In genomic region chr7:84232653-84233052, GRCh38 we compare ENCODE assay signal across 15 cellular contexts. TPM values are rescaled to one million over a fixed set of nuclear protein-coding genes. Genes with fewer than 3 reads are reported as not detected.
A peak's percentile ranks its signal among the peaks of the same experiment; 100 is the strongest.
DNase-seq lines count a peak whose midpoint lies in the region; ATAC-seq, FAIRE-seq and TF ChIP-seq lines count a peak whose summit lies in the region.
"Had no signal": no experiment of that assay in that cellular context is flagged by ENCODE, and none has a peak within 500 bp of the region (broad histone marks: within the 10 kb centered on the region; RNA-seq: fewer than 3 reads in every experiment).

No MANE protein-coding gene starts in this region.

- no peaks in the 10 kb centered on the region for H3K36me3 Mint-ChIP-seq in GM23338 (ENCODE audit: low read depth)
- no peaks in the 10 kb centered on the region for H3K36me3 Mint-ChIP-seq in astrocyte (ENCODE audit: low read depth, unreplicated experiment)

- no peak overlapping the region for H3K9ac ChIP-seq in astrocyte (ENCODE audit: low read length)

- no peaks in the 10 kb centered on the region for H3K36me3 ChIP-seq in GM23338 (ENCODE audit: insufficient read depth)
- H3K36me3 ChIP-seq in astrocyte (ENCODE audit: insufficient read depth, low read length): no peaks in the 10 kb centered on the region
- H3K36me3 ChIP-seq in hepatocyte (replicated peaks; ENCODE audit: insufficient read depth, low read depth): no peaks in the 10 kb centered on the region
- H3K36me3 ChIP-seq: right atrium auricular region, tibial artery had no signal

- H3K4me1 ChIP-seq in GM23338 (ENCODE audit: insufficient read depth) (peaks cover 23% of the 10 kb centered on the region), astrocyte (ENCODE audit: insufficient read depth, low read length) (peaks cover 20% of the 10 kb centered on the region), hepatocyte (ENCODE audit: insufficient read depth) (no peaks in the 10 kb centered on the region)
- H3K4me1 ChIP-seq: right atrium auricular region had no signal

- H3K4me2 ChIP-seq in GM23338 (no peak overlapping the region), astrocyte (ENCODE audit: low read length) (no peak overlapping the region), hepatocyte (no peak overlapping the region)

- no peaks in the 10 kb centered on the region for H3K9me2 ChIP-seq in GM23338 (ENCODE audit: insufficient read depth)
- H3K9me2 ChIP-seq in hepatocyte (replicated peaks; ENCODE audit: insufficient read depth): no peaks in the 10 kb centered on the region

- TF ChIP-seq CTCF in GM23338 (conservative IDR thresholded peaks at IDR 0.05; ENCODE audit: low read depth in 2 of 2) (peak in 1 of 2 experiments; percentile 25; a peak in 3 of 4 replicates), astrocyte (IDR thresholded peaks at IDR 0.05; ENCODE audit: insufficient read depth, low read depth, low read length) (no peak), hepatocyte (IDR thresholded peaks at IDR 0.05; ENCODE audit: poor library complexity) (peak; percentile 5)

- H3K9me3 Mint-ChIP-seq in GM23338: no peaks in the 10 kb centered on the region
- no peaks in the 10 kb centered on the region for H3K9me3 Mint-ChIP-seq in astrocyte (ENCODE audit: unreplicated experiment)

- H3K27ac ChIP-seq in GM23338 (ENCODE audit: low read depth) (no peak overlapping the region), astrocyte (ENCODE audit: low read depth, low read length) (no peak overlapping the region), hepatocyte (no peak overlapping the region)
- H3K27ac ChIP-seq: right atrium auricular region, tibial artery had no signal

- H2AFZ ChIP-seq in GM23338: no peak overlapping the region
- H2AFZ ChIP-seq in astrocyte (ENCODE audit: low read depth, low read length): no peak overlapping the region
- H2AFZ ChIP-seq in hepatocyte: no peak overlapping the region

- no peaks in the 10 kb centered on the region for H3K27me3 ChIP-seq in GM23338 (ENCODE audit: insufficient read depth)
- H3K27me3 ChIP-seq in astrocyte (ENCODE audit: insufficient read depth, low read length): no peaks in the 10 kb centered on the region
- H3K27me3 ChIP-seq in hepatocyte: no peaks in the 10 kb centered on the region
- H3K27me3 ChIP-seq: right atrium auricular region, tibial artery had no signal

- 46% methylated on average over 1 of the region's 1 CpG for WGBS in hepatocyte (ENCODE audit: low lambda C conversion rate, missing lambda C conversion rate)

- no peak overlapping the region for H3K4me3 Mint-ChIP-seq in GM23338
- H3K4me3 Mint-ChIP-seq in astrocyte (ENCODE audit: unreplicated experiment): no peak overlapping the region
- H3K4me3 Mint-ChIP-seq: activated CD4-positive, alpha-beta memory T cell treated with anti-CD3 and anti-CD28 coated beads, Interleukin-2, amount 10 ng/mL, durations not matched to agents 7 days and 5 days; T-helper 17 cell had no signal

- H3K4me3 ChIP-seq in GM23338 (no peak overlapping the region), astrocyte (ENCODE audit: insufficient read depth, low read depth, low read length) (no peak overlapping the region), hepatocyte (no peak overlapping the region)
- H3K4me3 ChIP-seq: right atrium auricular region, tibial artery had no signal

- H3K27me3 Mint-ChIP-seq in GM23338 (ENCODE audit: insufficient read depth, low read depth, poor library complexity): no peaks in the 10 kb centered on the region
- no peaks in the 10 kb centered on the region for H3K27me3 Mint-ChIP-seq in astrocyte (ENCODE audit: low read depth, unreplicated experiment)
- H3K27me3 Mint-ChIP-seq: activated CD4-positive, alpha-beta memory T cell treated with anti-CD3 and anti-CD28 coated beads, Interleukin-2, amount 10 ng/mL, durations not matched to agents 7 days and 5 days; T-helper 17 cell had no signal

- FAIRE-seq in astrocyte (lab: Jason Lieb, UNC): peak; percentile 20

- no peak overlapping the region for H3K27ac Mint-ChIP-seq in GM23338
- no peak overlapping the region for H3K27ac Mint-ChIP-seq in astrocyte (ENCODE audit: unreplicated experiment)
- H3K27ac Mint-ChIP-seq: activated CD4-positive, alpha-beta memory T cell treated with anti-CD3 and anti-CD28 coated beads, Interleukin-2, amount 10 ng/mL, durations not matched to agents 7 days and 5 days; T-helper 17 cell had no signal

- no peaks in the 10 kb centered on the region for H3K79me2 ChIP-seq in GM23338 (replicated peaks; ENCODE audit: insufficient read depth)
- H3K79me2 ChIP-seq in astrocyte (ENCODE audit: insufficient read depth, low read length): no peaks in the 10 kb centered on the region
- no peaks in the 10 kb centered on the region for H3K79me2 ChIP-seq in hepatocyte

- H3F3A ChIP-seq in GM23338 (replicated peaks; ENCODE audit: low read depth): no peaks in the 10 kb centered on the region

- DNase-seq in A172 (ENCODE audit: low spot score) (peak; percentile 29), GM23338 (ENCODE audit: low spot score) (peak; percentile 52), astrocyte (ENCODE audit: low read depth) (peak; percentile 47), hepatocyte (ENCODE audit: low spot score) (no peak), ecto neural progenitor cell (ENCODE audit: low spot score) (no peak)
- DNase-seq in activated CD8-positive, alpha-beta memory T cell treated with anti-CD3 and anti-CD28 coated beads, Interleukin-2, amount 50 U/mL, for 48 hours: no peak
- DNase-seq: activated CD4-positive, alpha-beta memory T cell treated with anti-CD3 and anti-CD28 coated beads, Interleukin-2, amount 10 ng/mL, durations not matched to agents 7 days and 5 days; activated naive CD4-positive, alpha-beta T cell treated with anti-CD3 and anti-CD28 coated beads, Interleukin-2, amount 50 U/mL, for 16 hours; C1 segment of cervical spinal cord; NCI-H1417 treated with DMSO at 0.1 percent for 48 hours; T-helper 17 cell; tibial artery had no signal

- no peaks in the 10 kb centered on the region for H3K9me3 ChIP-seq in astrocyte (ENCODE audit: insufficient read depth, low read depth, low read length)
- no peaks in the 10 kb centered on the region for H3K9me3 ChIP-seq in hepatocyte (ENCODE audit: low read depth)
- H3K9me3 ChIP-seq: right atrium auricular region, tibial artery had no signal

- H3K4me1 Mint-ChIP-seq in GM23338 (peaks cover 37% of the 10 kb centered on the region), astrocyte (ENCODE audit: low read depth, unreplicated experiment) (peaks cover 29% of the 10 kb centered on the region)
- H3K4me1 Mint-ChIP-seq: activated CD4-positive, alpha-beta memory T cell treated with anti-CD3 and anti-CD28 coated beads, Interleukin-2, amount 10 ng/mL, durations not matched to agents 7 days and 5 days; T-helper 17 cell had no signal

- no peaks in the 10 kb centered on the region for H4K20me1 ChIP-seq in GM23338 (replicated peaks; ENCODE audit: insufficient read depth)
- H4K20me1 ChIP-seq in astrocyte (ENCODE audit: insufficient read depth, low read length): no peaks in the 10 kb centered on the region
- no peaks in the 10 kb centered on the region for H4K20me1 ChIP-seq in hepatocyte (ENCODE audit: insufficient read depth, poor library complexity, severe bottlenecking)

- ATAC-seq in GM23338 (peak; percentile 74), GM21360 (IDR thresholded peaks at IDR 0.05; ENCODE audit: unreplicated experiment) (no peak), HG03095 (IDR thresholded peaks at IDR 0.05; ENCODE audit: unreplicated experiment) (no peak)
- ATAC-seq: T-helper 17 cell had no signal

TF ChIP-seq in GM23338, 12 proteins besides CTCF, POLR2A, EP300 and RAD21 (continues in another document):
- TF ChIP-seq EZH2phosphoT487 (IDR thresholded peaks at IDR 0.05; ENCODE audit: unreplicated experiment): no peak
- TF ChIP-seq REST (IDR thresholded peaks at IDR 0.05; ENCODE audit: unreplicated experiment): no peak
- no peak for TF ChIP-seq ETS1 (IDR thresholded peaks at IDR 0.05)
- TF ChIP-seq EZH2 (IDR thresholded peaks at IDR 0.05; ENCODE audit: low read depth, unreplicated experiment): no peak

RNA-seq across cellular contexts. Expression of gene SEMA3A, which starts 38.1 kb away (rescaled TPM):
- total RNA-seq in A172 (2014; rRNA removed; shearing (Covaris generic)): 11.6 and 16.2 TPM in 2 replicates
- 46.4 and 54.5 TPM in 2 replicates for total RNA-seq in GM23338 (2014; rRNA removed; shearing (Covaris generic))
- 12.3 and 19.8 TPM in 2 replicates for polyA plus RNA-seq in GM23338 (2016; fragmentation: Nextera tagmentation; extraction: Ambion mirVana)
- total RNA-seq in astrocyte: 22.0 and 31.3 TPM in 2 replicates
- total RNA-seq in hepatocyte: 64.6 and 72.3 TPM in 2 replicates
- 19.3 and 20.2 TPM in 2 replicates for polyA plus RNA-seq in hepatocyte
- total RNA-seq: T-helper 17 cell had no signal

Comparison
In these comparisons a context has a peak if more than half of its experiments do, and no peak if none do; other contexts are left out.
1. DNase-seq: peak in A172 (single experiment), GM23338 (single experiment) and astrocyte (single experiment); none in hepatocyte (single experiment), ecto neural progenitor cell (single experiment) and activated CD8-positive, alpha-beta memory T cell treated with anti-CD3 and anti-CD28 coated beads, Interleukin-2, amount 50 U/mL, for 48 hours (single experiment).